In the genomic region with DNA sequence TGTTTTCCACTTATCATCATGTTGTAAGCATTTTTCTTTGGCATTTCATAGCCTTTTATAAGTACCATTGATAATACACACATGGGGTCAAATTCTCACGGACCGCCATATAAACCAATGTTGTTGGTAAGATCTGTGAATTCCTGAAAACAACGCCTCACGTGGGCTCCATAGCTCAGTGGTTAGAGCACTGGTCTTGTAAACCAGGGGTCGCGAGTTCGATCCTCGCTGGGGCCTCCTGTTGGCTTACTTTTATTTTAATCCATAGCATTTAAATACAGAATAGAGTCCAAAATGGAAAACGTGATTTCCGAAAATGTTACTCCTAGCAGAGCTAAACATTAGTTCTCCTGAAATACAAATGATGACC, we compare ENCODE assay signal across 1 cellular context.
A peak's percentile ranks its signal among the peaks of the same experiment; 100 is the strongest.
TF ChIP-seq lines count a peak whose summit lies in the region.

No MANE protein-coding gene starts in this region.

TF ChIP-seq in HEK293, 187 proteins besides CTCF, POLR2A, EP300 and RAD21 (continued from another document):
- TF ChIP-seq REST (tag by site-specific recombination; IDR thresholded peaks at IDR 0.05) (no peak), ZFP3 (tag by site-specific recombination; IDR thresholded peaks at IDR 0.05; ENCODE audit: low read depth) (0 out of 2 replicates have a peak, but pooled peaks have one; percentile 7)
